3 cellular contexts compared by ENCODE assay signal in genomic region chr2:113832795-113833194, GRCh38.
TF ChIP-seq lines count a peak whose summit lies in the region.

No MANE protein-coding gene starts in this region.

TF ChIP-seq in HepG2, 621 proteins besides CTCF, POLR2A, EP300 and RAD21:
- peak; percentile 52; the same call in 1 of the 2 replicates for TF ChIP-seq RAD51 (IDR thresholded peaks at IDR 0.05; ENCODE audit: borderline replicate concordance)
- no peak for TF ChIP-seq ATF7 (IDR thresholded peaks at IDR 0.05)
- no peak for TF ChIP-seq ATF7 (CRISPR knock-in tag; IDR thresholded peaks at IDR 0.05)
TF ChIP-seq in HepG2: peak in this region for 1.

TF ChIP-seq in GM12878, 131 proteins besides CTCF, POLR2A, EP300 and RAD21:
- TF ChIP-seq STAT3 (IDR thresholded peaks at IDR 0.05; ENCODE audit: low read depth, low read length): no peak
- TF ChIP-seq HDAC6 (IDR thresholded peaks at IDR 0.05; ENCODE audit: unreplicated experiment): no peak
- 0 out of 2 replicates have a peak, but pooled peaks have one; percentile 18 for TF ChIP-seq RAD51 (IDR thresholded peaks at IDR 0.05)
- TF ChIP-seq ZNF622 (IDR thresholded peaks at IDR 0.05): no peak

TF ChIP-seq in K562, 482 proteins besides CTCF, POLR2A, EP300 and RAD21:
- TF ChIP-seq KLF16 (IDR thresholded peaks at IDR 0.05) (no peak), TFE3 (CRISPR knock-in tag; IDR thresholded peaks at IDR 0.05) (peak; percentile 72), CBFA2T2 (conservative IDR thresholded peaks at IDR 0.05) (no peak)
TF ChIP-seq in K562: peak in this region for 1.
